ENCODE assay signal across 29 cellular contexts in genomic region chr7:80632074-80632473, GRCh38. TPM values are rescaled to one million over a fixed set of nuclear protein-coding genes. Genes with fewer than 3 reads are reported as not detected.
A peak's percentile ranks its signal among the peaks of the same experiment; 100 is the strongest.
DNase-seq lines count a peak whose midpoint lies in the region; ATAC-seq and TF ChIP-seq lines count a peak whose summit lies in the region.
"Had no signal": no experiment of that assay in that cellular context is flagged by ENCODE, and none has a peak within 500 bp of the region (broad histone marks: within the 10 kb centered on the region; RNA-seq: fewer than 3 reads in every experiment).

No MANE protein-coding gene starts in this region.

- H3K27ac ChIP-seq in heart right ventricle (peak overlapping the region in 9 of 10 donors; percentile 2 to 91 (median 56)), OCI-LY3 (ENCODE audit: low read length) (no peak overlapping the region), mesenchymal stem cell (ENCODE audit: low read length, poor library complexity, severe bottlenecking) (no peak overlapping the region)
- H3K27ac ChIP-seq in effector memory CD4-positive, alpha-beta T cell (ENCODE audit: insufficient read depth, low read length, poor library complexity, severe bottlenecking) = no peak overlapping the region
- H3K27ac ChIP-seq: esophagus muscularis mucosa, SJSA1, thoracic aorta, uterus had no signal

- no peaks in the 10 kb centered on the region for H4K20me1 ChIP-seq in OCI-LY3 (ENCODE audit: insufficient read depth, low read length)

- no peak overlapping the region for H2BK120ac ChIP-seq in mesenchymal stem cell (ENCODE audit: low read depth, low read length)

- H2BK15ac ChIP-seq in mesenchymal stem cell (ENCODE audit: low read depth, poor library complexity, severe bottlenecking) = no peak overlapping the region

- H3K36me3 ChIP-seq in heart right ventricle (no peaks in the 10 kb centered on the region), OCI-LY3 (replicated peaks; ENCODE audit: low read depth, low read length) (no peaks in the 10 kb centered on the region), mesenchymal stem cell (ENCODE audit: control insufficient read depth in 1 of 2, insufficient read depth in 2 of 2, low read depth in 1 of 2, low read length in 2 of 2) (no peaks in the 10 kb centered on the region)
- no peaks in the 10 kb centered on the region for H3K36me3 ChIP-seq in effector memory CD4-positive, alpha-beta T cell (ENCODE audit: control insufficient read depth, insufficient read depth, low read length)
- H3K36me3 ChIP-seq: esophagus muscularis mucosa, MG63, SJSA1, thoracic aorta, uterus had no signal

- H3K4me3 ChIP-seq in heart right ventricle (peak overlapping the region in 1 of 10 donors; percentile 11), OCI-LY3 (ENCODE audit: low read length) (no peak overlapping the region), mesenchymal stem cell (ENCODE audit: insufficient read depth in 1 of 2, low read depth in 1 of 2, low read length in 2 of 2) (no peak overlapping the region)
- H3K4me3 ChIP-seq in effector memory CD4-positive, alpha-beta T cell (ENCODE audit: insufficient read depth, low read depth, low read length, poor library complexity, severe bottlenecking) = no peak overlapping the region
- H3K4me3 ChIP-seq: esophagus muscularis mucosa, MG63, SJSA1, thoracic aorta, uterus had no signal

- ATAC-seq in heart right ventricle = no peak
- ATAC-seq: activated CD8-positive, alpha-beta T cell treated with anti-CD3 and anti-CD28 coated beads for 36 hours; left lobe of liver; stimulated activated naive CD8-positive, alpha-beta T cell treated with anti-CD3 and anti-CD28 coated beads, Interleukin-15, Interleukin-2, amounts not matched to agents 100 U/mL and 50 U/mL, for 24 hours had no signal

- DNase-seq in heart right ventricle = no peak
- DNase-seq in cardiac septum (ENCODE audit: low spot score) = no peak
- DNase-seq in mesenchymal stem cell = no peak
- no peak for DNase-seq in activated CD8-positive, alpha-beta memory T cell treated with anti-CD3 and anti-CD28 coated beads, Interleukin-2, amount 50 U/mL, for 4 hours
- DNase-seq in NCI-H510A (lab: John Stamatoyannopoulos, UW) = no peak
- DNase-seq in head of caudate nucleus = no peak
- DNase-seq in effector memory CD4-positive, alpha-beta T cell = no peak
- DNase-seq: activated CD8-positive, alpha-beta T cell treated with anti-CD3 and anti-CD28 coated beads for 36 hours; activated effector memory CD4-positive, alpha-beta T cell treated with Interleukin-2 at 50 U/mL for 16 hours; aorta; caudate nucleus; CD8-positive, alpha-beta memory T cell; DMS 273 treated with DMSO at 0.1 percent for 48 hours; endodermal cell; GOT3; hypothalamus; immature natural killer cell; KG1; MG63; NCI-H1436 treated with DMSO at 0.1 percent for 48 hours; NCI-H446; stimulated activated naive CD8-positive, alpha-beta T cell treated with anti-CD3 and anti-CD28 coated beads, Interleukin-15, Interleukin-2, amounts not matched to agents 100 U/mL and 50 U/mL, for 24 hours; uterus had no signal

- intact Hi-C loops in heart right ventricle (cut with DNase I) (no loop called here), cardiac septum (cut with DNase I) (no loop called here), head of caudate nucleus (cut with DNase I) (no loop called here)

- H3K4me2 ChIP-seq in OCI-LY3 (ENCODE audit: low read length) = peak overlapping the region; percentile 57
- H3K4me2 ChIP-seq in mesenchymal stem cell (ENCODE audit: low read length, poor library complexity, severe bottlenecking) = no peak overlapping the region

- H3K79me2 ChIP-seq in OCI-LY3 (ENCODE audit: low read length) = no peaks in the 10 kb centered on the region

- H3K14ac ChIP-seq in mesenchymal stem cell (ENCODE audit: low read length in 2 of 2) = no peak overlapping the region

- H4K91ac ChIP-seq in mesenchymal stem cell (ENCODE audit: low read length) = no peak overlapping the region

- no peak overlapping the region for H4K8ac ChIP-seq in mesenchymal stem cell (ENCODE audit: low read length)

- H3K4ac ChIP-seq in mesenchymal stem cell (ENCODE audit: low read depth in 1 of 2, low read length in 2 of 2) = no peak overlapping the region

- H3K9me3 ChIP-seq in heart right ventricle = no peaks in the 10 kb centered on the region
- H3K9me3 ChIP-seq in OCI-LY3 (ENCODE audit: insufficient read depth, low read length) = no peaks in the 10 kb centered on the region
- H3K9me3 ChIP-seq in mesenchymal stem cell (ENCODE audit: control insufficient read depth, low read length) = no peaks in the 10 kb centered on the region
- no peaks in the 10 kb centered on the region for H3K9me3 ChIP-seq in effector memory CD4-positive, alpha-beta T cell (ENCODE audit: control insufficient read depth, low read length)
- H3K9me3 ChIP-seq: esophagus muscularis mucosa, MG63, SJSA1, thoracic aorta, uterus had no signal

- TF ChIP-seq CTCF in heart right ventricle (IDR thresholded peaks at IDR 0.05) (no peak), OCI-LY3 (IDR thresholded peaks at IDR 0.05; ENCODE audit: low read depth, low read length) (no peak)

- H3K9ac ChIP-seq in OCI-LY3 (ENCODE audit: low read length) (no peak overlapping the region), mesenchymal stem cell (ENCODE audit: low read length) (peak overlapping the region; percentile 6)

- H3K79me1 ChIP-seq in mesenchymal stem cell (replicated peaks; ENCODE audit: low read length, poor library complexity, severe bottlenecking) = no peaks in the 10 kb centered on the region

- no peak overlapping the region for H2AK5ac ChIP-seq in mesenchymal stem cell (ENCODE audit: low read length, severe bottlenecking)

- H2AFZ ChIP-seq in OCI-LY3 (ENCODE audit: low read depth, low read length) (no peak overlapping the region), mesenchymal stem cell (ENCODE audit: low read depth, low read length) (no peak overlapping the region)

- WGBS in heart right ventricle, 2 donors = 3 to 4% methylated on average over 1 of the region's 1 CpG
- WGBS in mesenchymal stem cell = 0% methylated on average over 1 of the region's 1 CpG

- H3K27me3 ChIP-seq in heart right ventricle = no peaks in the 10 kb centered on the region
- no peaks in the 10 kb centered on the region for H3K27me3 ChIP-seq in OCI-LY3 (ENCODE audit: low read depth, low read length)
- H3K27me3 ChIP-seq in mesenchymal stem cell (ENCODE audit: control insufficient read depth in 1 of 2, insufficient read depth in 1 of 2, low read length in 2 of 2) = no peaks in the 10 kb centered on the region
- no peaks in the 10 kb centered on the region for H3K27me3 ChIP-seq in effector memory CD4-positive, alpha-beta T cell (replicated peaks; ENCODE audit: control insufficient read depth, insufficient read depth, low read length, poor library complexity, severe bottlenecking)
- H3K27me3 ChIP-seq: esophagus muscularis mucosa, MG63, SJSA1, uterus had no signal

- no peak overlapping the region for H3K23ac ChIP-seq in mesenchymal stem cell (ENCODE audit: low read length in 2 of 2)

- H3K18ac ChIP-seq in mesenchymal stem cell (ENCODE audit: low read depth in 1 of 2, low read length in 2 of 2) = no peak overlapping the region

- no peak overlapping the region for H2BK12ac ChIP-seq in mesenchymal stem cell (ENCODE audit: low read length in 2 of 2)

- H3K4me1 ChIP-seq in heart right ventricle (peaks cover 0 to 99% (median 77%) of the 10 kb centered on the region in 9 donors), OCI-LY3 (ENCODE audit: low read length) (peaks cover 30% of the 10 kb centered on the region), mesenchymal stem cell (ENCODE audit: control insufficient read depth, insufficient read depth, low read depth, low read length) (no peaks in the 10 kb centered on the region)
- no peaks in the 10 kb centered on the region for H3K4me1 ChIP-seq in effector memory CD4-positive, alpha-beta T cell (ENCODE audit: control insufficient read depth, insufficient read depth, low read length, poor library complexity, severe bottlenecking)
- H3K4me1 ChIP-seq: uterus had no signal

- H2BK5ac ChIP-seq in mesenchymal stem cell (ENCODE audit: low read depth, low read length, poor library complexity, severe bottlenecking) = no peak overlapping the region

RNA-seq across cellular contexts. Expression of gene CD36, which starts 6.4 kb away (rescaled TPM):
- total RNA-seq in heart right ventricle (1,000 to 10,000 TPM in 5 of 10 donors, 100 to 1,000 TPM in 5; 509 to 1,458 (median 988) TPM), cardiac septum (717 TPM)
- 100 to 1,000 TPM; 190 to 586 TPM for polyA plus RNA-seq in heart right ventricle
- polyA plus RNA-seq in mesenchymal stem cell (2013, experiment 1 of 2) = 50.5 TPM
- 53.0 TPM for polyA plus RNA-seq in mesenchymal stem cell (2013, experiment 2 of 2)
- total RNA-seq: activated CD8-positive, alpha-beta T cell treated with anti-CD3 and anti-CD28 coated beads for 36 hours; T-helper 1 cell treated with Interleukin-12 subunit alpha and Interleukin-12 subunit beta and Interleukin-4 antibody, amounts not matched to agents 30 ng/mL and 1 ng/mL, for 36 hours had no signal
- polyA plus RNA-seq: CD8-positive, alpha-beta memory T cell had no signal

Comparison
In these comparisons a context has a peak if more than half of its experiments do, and no peak if none do; other contexts are left out.
1. H3K27ac ChIP-seq: peak in heart right ventricle (9 of 10); none in OCI-LY3 (single experiment), mesenchymal stem cell (single experiment) and effector memory CD4-positive, alpha-beta T cell (single experiment).